In genomic region chr11:88179141-88179540, GRCh38 we compare ENCODE assay signal across 10 cellular contexts. TPM values are rescaled to one million over a fixed set of nuclear protein-coding genes. Genes with fewer than 3 reads are reported as not detected.
DNase-seq lines count a peak whose midpoint lies in the region; ATAC-seq and TF ChIP-seq lines count a peak whose summit lies in the region.
"Had no signal": no experiment of that assay in that cellular context is flagged by ENCODE, and none has a peak within 500 bp of the region (broad histone marks: within the 10 kb centered on the region; RNA-seq: fewer than 3 reads in every experiment).

No MANE protein-coding gene starts in this region.

- peak; percentile 94 for DNase-seq in epithelial cell of prostate (ENCODE audit: low read depth, low spot score)
- DNase-seq in stomach = no peak
- DNase-seq in SJCRH30 = no peak
- DNase-seq in DMS153 treated with DMSO at 0.1 percent for 48 hours (lab: John Stamatoyannopoulos, UW; ENCODE audit: unreplicated experiment) = no peak
- DNase-seq in mucosa of descending colon = no peak
- DNase-seq: naive B cell had no signal

- H3K27me3 ChIP-seq in stomach (no peaks in the 10 kb centered on the region), SJCRH30 (no peaks in the 10 kb centered on the region)
- H3K27me3 ChIP-seq: cardiac muscle cell had no signal

- 50 to 61% (median 55%) methylated on average over 2 of the region's 2 CpGs for WGBS in stomach, 5 donors

- H3K27ac ChIP-seq in epithelial cell of prostate (peak overlapping the region; percentile 99), stomach (no peak overlapping the region), SJCRH30 (no peak overlapping the region)
- H3K27ac ChIP-seq: cardiac muscle cell had no signal

- peak; percentile 75 for ATAC-seq in GM18499 (IDR thresholded peaks at IDR 0.05; ENCODE audit: insufficient read depth, unreplicated experiment)
- ATAC-seq in GM21529 (IDR thresholded peaks at IDR 0.05; ENCODE audit: unreplicated experiment) = peak; percentile 66
- ATAC-seq in HG03558 (IDR thresholded peaks at IDR 0.05; ENCODE audit: extremely low read depth, unreplicated experiment) = peak; percentile 54
- no peak for ATAC-seq in mucosa of descending colon

- H3K4me1 ChIP-seq in stomach (peaks cover 9 to 17% (median 14%) of the 10 kb centered on the region in 4 donors), SJCRH30 (no peaks in the 10 kb centered on the region), mucosa of descending colon (ENCODE audit: low read depth) (no peaks in the 10 kb centered on the region)

- intact Hi-C loops in stomach (cut with DNase I; ENCODE audit: low total_unique reads) = no loop called here
- intact Hi-C loops in mucosa of descending colon (cut with DNase I, micrococcal nuclease) = no loop called here

- H3K36me3 ChIP-seq in stomach = no peaks in the 10 kb centered on the region
- no peaks in the 10 kb centered on the region for H3K36me3 ChIP-seq in SJCRH30
- no peaks in the 10 kb centered on the region for H3K36me3 ChIP-seq in mucosa of descending colon (ENCODE audit: low read depth)
- H3K36me3 ChIP-seq: cardiac muscle cell had no signal

- no peak for TF ChIP-seq POLR2A in stomach (IDR thresholded peaks at IDR 0.05)

- TF ChIP-seq CTCF in stomach (IDR thresholded peaks at IDR 0.05) (no peak), mucosa of descending colon (IDR thresholded peaks at IDR 0.05) (no peak)

- TF ChIP-seq EP300 in stomach (IDR thresholded peaks at IDR 0.05) = no peak

- H3K9me3 ChIP-seq in stomach (no peaks in the 10 kb centered on the region), SJCRH30 (replicated peaks) (no peaks in the 10 kb centered on the region), mucosa of descending colon (no peaks in the 10 kb centered on the region)

- H3K4me3 ChIP-seq in stomach = no peak overlapping the region
- no peak overlapping the region for H3K4me3 ChIP-seq in SJCRH30
- H3K4me3 ChIP-seq in mucosa of descending colon = no peak overlapping the region
- H3K4me3 ChIP-seq: cardiac muscle cell had no signal

RNA-seq across cellular contexts. Expression of gene RAB38, which starts 3.9 kb away (rescaled TPM):
- total RNA-seq in stomach = 1 to 10 TPM in 4 of 5 donors, not detected in 1; 1.0 to 4.6 (median 2.6) TPM
- polyA plus RNA-seq in stomach = 1 to 10 TPM; 1.4 to 9.0 (median 2.9) TPM
- 0.18 TPM in 1 of 2 replicates, not detected in the other for total RNA-seq in SJCRH30 (2014; rRNA removed; shearing (Covaris generic))
- 1 to 10 TPM in 2 of 3 donors, under 1 TPM in 1; 0.98 to 4.1 (median 1.1) TPM for total RNA-seq in mucosa of descending colon
